In the genomic region with DNA sequence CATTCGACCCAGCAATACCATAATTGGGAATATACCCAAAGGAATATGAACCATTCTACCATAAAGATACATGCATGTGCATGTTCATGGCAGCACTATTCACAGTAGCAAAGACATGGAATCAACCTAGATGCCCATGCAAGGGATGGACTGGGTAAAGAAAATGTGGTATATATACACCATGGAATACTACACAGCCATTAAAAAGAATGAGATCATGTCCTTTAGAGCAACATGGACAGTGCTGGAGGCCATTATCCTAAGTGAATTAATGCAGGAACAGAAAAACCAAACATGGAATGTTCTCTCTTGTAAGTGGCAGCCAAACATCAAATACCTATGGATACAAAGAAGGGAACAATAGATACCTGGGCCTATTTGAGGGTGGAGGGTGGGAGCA, we compare ENCODE assay signal across 9 cellular contexts. TPM values are rescaled to one million over a fixed set of nuclear protein-coding genes. Genes with fewer than 3 reads are reported as not detected.
"Had no signal": no experiment of that assay in that cellular context is flagged by ENCODE, and none has a peak within 500 bp of the region (broad histone marks: within the 10 kb centered on the region; RNA-seq: fewer than 3 reads in every experiment).

No MANE protein-coding gene starts in this region.

- H3K27ac ChIP-seq: GM23248, KMS-11 had no signal

- H3K4me2 ChIP-seq: KMS-11 had no signal

- FAIRE-seq: HTR-8/SVneo had no signal

- H3K4me3 ChIP-seq: GM23248, HAP-1 had no signal

- ATAC-seq: HCT116 had no signal

- DNase-seq: GM23248, GOT3, H7, IMR-90, KBM-7 had no signal

- H2AFZ ChIP-seq: GM23248 had no signal

- H3K9ac ChIP-seq: GM23248, KMS-11 had no signal

RNA-seq across cellular contexts. Expression of gene ISL2, which starts 32.7 kb away (rescaled TPM):
- total RNA-seq: H7 had no signal
